ENCODE assay signal across 13 cellular contexts in the genomic region with DNA sequence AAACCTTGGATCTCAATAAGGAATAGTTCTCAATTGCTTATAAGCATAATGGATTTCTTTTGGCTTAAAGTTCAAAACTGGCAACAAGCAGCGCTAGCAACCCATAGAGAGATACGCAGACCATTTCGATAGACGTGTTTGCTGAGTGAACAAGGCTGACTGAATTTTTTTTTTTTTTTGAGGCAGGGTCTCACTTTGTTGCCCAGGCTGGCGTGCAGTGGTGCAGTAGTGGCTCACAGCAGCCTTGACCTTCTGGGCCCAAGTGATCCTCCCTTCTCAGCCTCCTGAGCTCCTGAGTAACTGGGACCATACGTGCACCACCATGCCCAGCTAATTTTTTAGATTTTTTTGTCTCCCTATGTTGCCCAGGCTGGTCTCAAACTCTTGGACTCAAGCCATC.
"Had no signal": no experiment of that assay in that cellular context is flagged by ENCODE, and none has a peak within 500 bp of the region (broad histone marks: within the 10 kb centered on the region; RNA-seq: fewer than 3 reads in every experiment).

No MANE protein-coding gene starts in this region.

- H3K27ac Mint-ChIP-seq: activated naive CD4-positive, alpha-beta T cell treated with anti-CD3 and anti-CD28 coated beads, Interleukin-2, amount 50 U/mL, for 24 hours; neural progenitor cell had no signal

- H3K36me3 ChIP-seq: gastrocnemius medialis, neural progenitor cell, ovary had no signal

- H3K9me3 ChIP-seq: gastrocnemius medialis, heart right ventricle, ovary, tibial nerve had no signal

- DNase-seq: central memory CD4-positive, alpha-beta T cell; cortex of kidney; effector CD8-positive, alpha-beta T cell; gastrocnemius medialis; heart right ventricle; islet precursor cell; ovary; stimulated activated CD4-positive, alpha-beta T cell treated with anti-CD3 and anti-CD28 coated beads, Interleukin-4, amount 100 ng/mL, for 1 hour; SW 1271; T1000 had no signal

- H3K27me3 Mint-ChIP-seq: activated naive CD4-positive, alpha-beta T cell treated with anti-CD3 and anti-CD28 coated beads, Interleukin-2, amount 50 U/mL, for 24 hours had no signal

- H3K27me3 ChIP-seq: gastrocnemius medialis, ovary, tibial nerve had no signal

- H3K4me3 ChIP-seq: tibial nerve had no signal

- ATAC-seq: gastrocnemius medialis, heart right ventricle had no signal

- H3K9me3 Mint-ChIP-seq: activated naive CD4-positive, alpha-beta T cell treated with anti-CD3 and anti-CD28 coated beads, Interleukin-2, amount 50 U/mL, for 24 hours; neural progenitor cell had no signal

- H3K27ac ChIP-seq: gastrocnemius medialis, heart right ventricle, neural progenitor cell, ovary, tibial nerve had no signal
